Comparison of ENCODE assay signal across 1 cellular context in the genomic region with DNA sequence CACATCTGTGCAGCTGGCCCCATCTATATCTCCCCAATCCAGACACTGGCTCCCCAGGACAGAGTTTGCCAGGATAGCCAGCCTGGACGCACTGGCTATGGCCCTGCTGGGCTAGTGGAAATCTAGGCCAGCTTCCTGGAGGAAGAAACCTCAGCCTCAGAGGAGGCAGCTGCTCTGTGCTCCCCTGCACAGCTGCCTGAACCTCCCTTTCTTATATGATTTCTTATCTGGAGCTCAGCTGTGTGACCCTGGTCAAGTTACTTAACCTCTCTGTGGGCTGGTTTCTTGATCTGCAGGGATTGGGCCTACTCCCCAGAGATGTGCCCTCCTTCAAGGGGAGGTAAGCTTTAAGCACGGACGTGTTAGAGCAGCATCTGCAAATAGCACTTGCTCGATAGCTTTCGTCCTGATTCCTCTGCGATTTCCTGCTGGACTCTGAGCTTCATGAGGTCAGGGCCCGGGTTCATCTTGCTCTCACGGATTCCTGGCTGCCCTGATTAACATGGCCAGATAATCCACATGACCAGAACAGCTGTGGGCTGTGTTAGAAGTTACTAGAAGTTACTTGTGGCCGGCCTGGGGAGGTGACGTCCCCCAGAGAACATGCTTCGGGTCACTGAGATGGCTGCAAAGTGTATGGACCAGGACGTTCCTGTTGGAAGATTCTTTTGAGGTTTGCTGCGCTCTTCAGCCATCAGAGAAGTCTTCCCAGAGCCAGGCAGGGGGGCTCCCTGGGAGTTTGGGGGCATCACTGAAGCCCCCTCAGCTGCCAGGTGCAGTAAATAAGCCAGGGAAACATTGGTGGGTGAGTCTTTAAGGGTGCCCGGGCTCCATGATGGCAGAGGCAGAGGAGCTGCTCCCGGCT.
TF ChIP-seq lines count a peak whose summit lies in the region.

No MANE protein-coding gene starts in this region.

TF ChIP-seq in HepG2, 621 proteins besides CTCF, POLR2A, EP300 and RAD21 (continued from another document):
- TF ChIP-seq, protein P1, sequence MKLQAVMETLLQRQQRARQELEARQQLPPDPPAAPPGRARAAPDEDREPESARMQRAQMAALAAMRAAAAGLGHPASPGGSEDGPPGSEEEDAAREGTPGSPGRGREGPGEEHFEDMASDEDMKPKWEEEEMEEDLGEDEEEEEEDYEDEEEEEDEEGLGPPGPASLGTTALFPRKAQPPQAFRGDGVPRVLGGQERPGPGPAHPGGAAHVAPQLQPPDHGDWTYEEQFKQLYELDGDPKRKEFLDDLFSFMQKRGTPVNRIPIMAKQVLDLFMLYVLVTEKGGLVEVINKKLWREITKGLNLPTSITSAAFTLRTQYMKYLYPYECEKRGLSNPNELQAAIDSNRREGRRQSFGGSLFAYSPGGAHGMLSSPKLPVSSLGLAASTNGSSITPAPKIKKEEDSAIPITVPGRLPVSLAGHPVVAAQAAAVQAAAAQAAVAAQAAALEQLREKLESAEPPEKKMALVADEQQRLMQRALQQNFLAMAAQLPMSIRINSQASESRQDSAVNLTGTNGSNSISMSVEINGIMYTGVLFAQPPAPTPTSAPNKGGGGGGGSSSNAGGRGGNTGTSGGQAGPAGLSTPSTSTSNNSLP (IDR thresholded peaks at IDR 0.05; ENCODE audit: low read depth, low read length) = peak; percentile 45; the same call in 1 of the 2 replicates
- TF ChIP-seq, protein P2, sequence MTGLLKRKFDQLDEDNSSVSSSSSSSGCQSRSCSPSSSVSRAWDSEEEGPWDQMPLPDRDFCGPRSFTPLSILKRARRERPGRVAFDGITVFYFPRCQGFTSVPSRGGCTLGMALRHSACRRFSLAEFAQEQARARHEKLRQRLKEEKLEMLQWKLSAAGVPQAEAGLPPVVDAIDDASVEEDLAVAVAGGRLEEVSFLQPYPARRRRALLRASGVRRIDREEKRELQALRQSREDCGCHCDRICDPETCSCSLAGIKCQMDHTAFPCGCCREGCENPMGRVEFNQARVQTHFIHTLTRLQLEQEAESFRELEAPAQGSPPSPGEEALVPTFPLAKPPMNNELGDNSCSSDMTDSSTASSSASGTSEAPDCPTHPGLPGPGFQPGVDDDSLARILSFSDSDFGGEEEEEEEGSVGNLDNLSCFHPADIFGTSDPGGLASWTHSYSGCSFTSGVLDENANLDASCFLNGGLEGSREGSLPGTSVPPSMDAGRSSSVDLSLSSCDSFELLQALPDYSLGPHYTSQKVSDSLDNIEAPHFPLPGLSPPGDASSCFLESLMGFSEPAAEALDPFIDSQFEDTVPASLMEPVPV (CRISPR knock-in tag; IDR thresholded peaks at IDR 0.05) = no peak
- TF ChIP-seq SALL1 (CRISPR knock-in tag; IDR thresholded peaks at IDR 0.05) = peak; percentile 75
- no peak for TF ChIP-seq SOX6 (IDR thresholded peaks at IDR 0.05)
- TF ChIP-seq SOX6 (CRISPR knock-in tag; IDR thresholded peaks at IDR 0.05) = peak; percentile 36; the same call in 1 of the 2 replicates
- peak; percentile 37; the same call in 1 of the 2 replicates for TF ChIP-seq AFF4 (CRISPR knock-in tag; IDR thresholded peaks at IDR 0.05)
